ENCODE assay signal across 18 cellular contexts in genomic region chr1:47157957-47158356, GRCh38. TPM values are rescaled to one million over a fixed set of nuclear protein-coding genes. Genes with fewer than 3 reads are reported as not detected.
"Had no signal": no experiment of that assay in that cellular context is flagged by ENCODE, and none has a peak within 500 bp of the region (broad histone marks: within the 10 kb centered on the region; RNA-seq: fewer than 3 reads in every experiment).

No MANE protein-coding gene starts in this region.

RNA-seq across cellular contexts. Expression of gene CYP4A22, which starts 20.7 kb away (rescaled TPM):
- total RNA-seq: activated naive CD4-positive, alpha-beta T cell treated with anti-CD3 and anti-CD28 coated beads for 36 hours; activated naive CD4-positive, alpha-beta T cell treated with anti-CD3 and anti-CD28 coated beads, Interleukin-2, amount 50 U/mL, for 72 hours; activated naive CD8-positive, alpha-beta T cell treated with anti-CD3 and anti-CD28 coated beads for 36 hours; activated naive CD8-positive, alpha-beta T cell treated with anti-CD3 and anti-CD28 coated beads, Interleukin-2, amount 10 ng/mL, durations not matched to agents 7 days and 5 days; activated T-cell treated with anti-CD3 and anti-CD28 coated beads, Interleukin-2, amount 50 U/mL, for 4 hours; activated T-cell treated with anti-CD3 and anti-CD28 coated beads, Interleukin-2, amount 50 U/mL, for 72 hours; activated T-helper 1 cell treated with anti-CD3 and anti-CD28 coated beads, Interleukin-12 subunit alpha, Interleukin-12 subunit beta, Interleukin-2, Interleukin-4 antibody, amounts not matched to agents 30 ng/mL and 10 ng/mL and 1 ng/mL, durations not matched to agents 14 hours and 24 hours and 36 hours; activated T-helper 17 cell treated with anti-CD3 and anti-CD28 coated beads, Interleukin-2, amount 50 U/mL, for 72 hours; activated T-helper 2 cell treated with anti-CD3 and anti-CD28 coated beads, Interferon-gamma antibody, Interleukin-2, Interleukin-4, amounts not matched to agents 10 μg/mL and 5 μg/mL and 100 μg/mL, durations not matched to agents 14 hours and 24 hours and 36 hours; adrenal gland; ascending aorta; astrocyte; body of pancreas; bronchial epithelial cell; cardiac muscle cell; cardiac septum; chondrocyte had no signal
- polyA plus RNA-seq: adrenal gland, cardiac muscle cell had no signal

RNA-seq across cellular contexts. Expression of gene PDZK1IP1, which starts 31.9 kb away (rescaled TPM):
- total RNA-seq: activated naive CD4-positive, alpha-beta T cell treated with anti-CD3 and anti-CD28 coated beads for 36 hours; activated naive CD4-positive, alpha-beta T cell treated with anti-CD3 and anti-CD28 coated beads, Interleukin-2, amount 50 U/mL, for 72 hours; activated naive CD8-positive, alpha-beta T cell treated with anti-CD3 and anti-CD28 coated beads for 36 hours; activated naive CD8-positive, alpha-beta T cell treated with anti-CD3 and anti-CD28 coated beads, Interleukin-2, amount 10 ng/mL, durations not matched to agents 7 days and 5 days; activated T-cell treated with anti-CD3 and anti-CD28 coated beads, Interleukin-2, amount 50 U/mL, for 4 hours; activated T-cell treated with anti-CD3 and anti-CD28 coated beads, Interleukin-2, amount 50 U/mL, for 72 hours; activated T-helper 1 cell treated with anti-CD3 and anti-CD28 coated beads, Interleukin-12 subunit alpha, Interleukin-12 subunit beta, Interleukin-2, Interleukin-4 antibody, amounts not matched to agents 30 ng/mL and 10 ng/mL and 1 ng/mL, durations not matched to agents 14 hours and 24 hours and 36 hours; activated T-helper 17 cell treated with anti-CD3 and anti-CD28 coated beads, Interleukin-2, amount 50 U/mL, for 72 hours; activated T-helper 2 cell treated with anti-CD3 and anti-CD28 coated beads, Interferon-gamma antibody, Interleukin-2, Interleukin-4, amounts not matched to agents 10 μg/mL and 5 μg/mL and 100 μg/mL, durations not matched to agents 14 hours and 24 hours and 36 hours; ascending aorta; cardiac muscle cell; cardiac septum; cerebellum; chondrocyte had no signal
- polyA plus RNA-seq: cardiac muscle cell had no signal
